ENCODE assay signal across 13 cellular contexts in genomic region chr16:58499092-58499511, GRCh38. TPM values are rescaled to one million over a fixed set of nuclear protein-coding genes. Genes with fewer than 3 reads are reported as not detected.
DNase-seq lines count a peak whose midpoint lies in the region; ATAC-seq and TF ChIP-seq lines count a peak whose summit lies in the region.
"Had no signal": no experiment of that assay in that cellular context is flagged by ENCODE, and none has a peak within 500 bp of the region (broad histone marks: within the 10 kb centered on the region; RNA-seq: fewer than 3 reads in every experiment).

No MANE protein-coding gene starts in this region.

- H3K36me3 ChIP-seq in RWPE2 (ENCODE audit: low read depth), result no peaks in the 10 kb centered on the region
- H3K36me3 ChIP-seq: Peyer's patch had no signal

- H3K27ac Mint-ChIP-seq in H9 (no peak overlapping the region), glutamatergic neuron (ENCODE audit: unreplicated experiment) (peak overlapping the region; percentile 94)
- no peak overlapping the region for H3K27ac Mint-ChIP-seq in natural killer cell treated with Interleukin-12 subunit alpha and Interleukin-12 subunit beta and Interleukin-15 and Interleukin-18, amount 100 ng/mL, for 72 hours
- H3K27ac Mint-ChIP-seq: CD8-positive, alpha-beta T cell had no signal

- TF ChIP-seq POLR2A in lower leg skin (IDR thresholded peaks at IDR 0.05), result no peak

- no peaks in the 10 kb centered on the region for H4K20me1 ChIP-seq in H9 (ENCODE audit: control insufficient read depth, insufficient read depth, insufficient read length)

- no peak overlapping the region for H3K18ac ChIP-seq in H9 (ENCODE audit: insufficient read length, low read depth, low read length)

- H3K27ac ChIP-seq in H9 (ENCODE audit: insufficient read length, low read depth, low read length) (no peak overlapping the region), RWPE2 (ENCODE audit: poor library complexity, severe bottlenecking) (no peak overlapping the region)
- H3K27ac ChIP-seq: Peyer's patch had no signal

- no peak overlapping the region for H2BK15ac ChIP-seq in H9 (ENCODE audit: low read depth, low read length)

- H3K4me1 Mint-ChIP-seq in H9 (peaks cover 18 to 40% of the 10 kb centered on the region in 2 experiments), glutamatergic neuron (ENCODE audit: low read depth, unreplicated experiment) (peaks cover 26% of the 10 kb centered on the region)
- peaks cover 0 to 13% of the 10 kb centered on the region in 2 donors for H3K4me1 Mint-ChIP-seq in natural killer cell treated with Interleukin-12 subunit alpha and Interleukin-12 subunit beta and Interleukin-15 and Interleukin-18, amount 100 ng/mL, for 72 hours (ENCODE audit: low read depth in 2 of 2)

- TF ChIP-seq CTCF in H9 (conservative IDR thresholded peaks at IDR 0.05), result no peak
- no peak for TF ChIP-seq CTCF in RWPE2 (IDR thresholded peaks at IDR 0.05; ENCODE audit: poor library complexity, severe bottlenecking)
- no peak for TF ChIP-seq CTCF in glutamatergic neuron (IDR thresholded peaks at IDR 0.05; ENCODE audit: partially characterized antibody, unreplicated experiment)
- no peak for TF ChIP-seq CTCF in lower leg skin (IDR thresholded peaks at IDR 0.05)

- no peak overlapping the region for H2AFZ ChIP-seq in H9 (ENCODE audit: low read length)

- H3K23ac ChIP-seq in H9 (ENCODE audit: insufficient read length, low read depth, low read length), result no peak overlapping the region

- no peak overlapping the region for H2BK12ac ChIP-seq in H9 (ENCODE audit: insufficient read length, low read depth, low read length)

- H3K4me3 ChIP-seq in RWPE2 (ENCODE audit: severe bottlenecking), result no peak overlapping the region
- H3K4me3 ChIP-seq in lower leg skin (ENCODE audit: low read depth, poor library complexity, severe bottlenecking), result no peak overlapping the region

- H2BK20ac ChIP-seq in H9 (ENCODE audit: low read depth, low read length, poor library complexity, severe bottlenecking), result no peak overlapping the region

- no peak overlapping the region for H3K14ac ChIP-seq in H9 (ENCODE audit: insufficient read depth, low read length)

- DNase-seq in H9 (peak; percentile 24), RWPE2 (ENCODE audit: low spot score) (peak; percentile 46), glutamatergic neuron (no peak), posterior vena cava (ENCODE audit: low spot score) (peak; percentile 66), lower leg skin (ENCODE audit: low spot score in 2 of 2) (no peak), NCI-H187 treated with DMSO at 0.1 percent for 48 hours (lab: John Stamatoyannopoulos, UW) (no peak), HuH-7.5 (ENCODE audit: low spot score) (no peak)
- DNase-seq in natural killer cell treated with Interleukin-12 subunit alpha and Interleukin-12 subunit beta and Interleukin-15 and Interleukin-18, amount 100 ng/mL, for 72 hours (ENCODE audit: low spot score), result no peak
- DNase-seq: GF-D8, KG1, Peyer's patch had no signal

- H3K9ac ChIP-seq in H9 (ENCODE audit: extremely low read depth, insufficient read length, low read length), result no peak overlapping the region

- H3K79me2 ChIP-seq in H9 (ENCODE audit: insufficient read depth, low read length), result no peaks in the 10 kb centered on the region

- H3K4me2 ChIP-seq in H9 (ENCODE audit: insufficient read depth, insufficient read length, low read length), result no peak overlapping the region

- H3K27me3 Mint-ChIP-seq in H9 (ENCODE audit: low read depth) (peaks cover 41% of the 10 kb centered on the region), glutamatergic neuron (ENCODE audit: unreplicated experiment) (peaks cover 15% of the 10 kb centered on the region)
- peaks cover 0 to 6% of the 10 kb centered on the region in 2 donors for H3K27me3 Mint-ChIP-seq in natural killer cell treated with Interleukin-12 subunit alpha and Interleukin-12 subunit beta and Interleukin-15 and Interleukin-18, amount 100 ng/mL, for 72 hours

- no peak overlapping the region for H4K5ac ChIP-seq in H9 (ENCODE audit: insufficient read length, low read depth, low read length)

- no peak overlapping the region for H3T11ph ChIP-seq in H9 (ENCODE audit: low read length)

- H3K23me2 ChIP-seq in H9 (ENCODE audit: insufficient read length, low read depth, low read length, poor library complexity, severe bottlenecking), result peaks cover 20% of the 10 kb centered on the region

- H3K9me3 Mint-ChIP-seq in H9 (no peaks in the 10 kb centered on the region; a peak in 1 of 5 replicates), glutamatergic neuron (ENCODE audit: unreplicated experiment) (peaks cover 22% of the 10 kb centered on the region)
- H3K9me3 Mint-ChIP-seq in natural killer cell treated with Interleukin-12 subunit alpha and Interleukin-12 subunit beta and Interleukin-15 and Interleukin-18, amount 100 ng/mL, for 72 hours, result no peaks in the 10 kb centered on the region
- H3K9me3 Mint-ChIP-seq: CD8-positive, alpha-beta T cell had no signal

- H3K79me1 ChIP-seq in H9 (ENCODE audit: insufficient read depth, low read depth, low read length, poor library complexity, severe bottlenecking), result no peaks in the 10 kb centered on the region

- H3K4me3 Mint-ChIP-seq in H9 (peak overlapping the region in 1 of 2 experiments; percentile 29; a peak in 2 of 5 replicates), glutamatergic neuron (ENCODE audit: unreplicated experiment) (no peak overlapping the region)
- H3K4me3 Mint-ChIP-seq in natural killer cell treated with Interleukin-12 subunit alpha and Interleukin-12 subunit beta and Interleukin-15 and Interleukin-18, amount 100 ng/mL, for 72 hours, result no peak overlapping the region
- H3K4me3 Mint-ChIP-seq: CD8-positive, alpha-beta T cell had no signal

- no peak overlapping the region for H2BK5ac ChIP-seq in H9 (ENCODE audit: insufficient read length, low read length)

- no peak for ATAC-seq in RWPE2 (ENCODE audit: low read depth)
- no peak for ATAC-seq in natural killer cell treated with Interleukin-12 subunit alpha and Interleukin-12 subunit beta and Interleukin-15 and Interleukin-18, amount 100 ng/mL, for 72 hours

- WGBS in H9 (ENCODE audit: extremely low coverage, insufficient read length, low lambda C conversion rate), result no CpG with 5 or more reads among the region's 10 CpGs
- 88 to 93% methylated on average over 8 to 9 of the region's 10 CpGs for WGBS in lower leg skin, 2 donors

- H3K27me3 ChIP-seq in H9 (ENCODE audit: insufficient read depth, low read length), result no peaks in the 10 kb centered on the region
- H3K27me3 ChIP-seq in RWPE2 (ENCODE audit: insufficient read depth, poor library complexity, severe bottlenecking), result no peaks in the 10 kb centered on the region

- no peak overlapping the region for H4K8ac ChIP-seq in H9 (replicated peaks; ENCODE audit: insufficient read length, low read depth, low read length)

- H3K4ac ChIP-seq in H9 (ENCODE audit: low read depth, low read length), result no peak overlapping the region

- no peaks in the 10 kb centered on the region for H3K9me3 ChIP-seq in H9 (ENCODE audit: control insufficient read depth, low read depth, low read length)
- H3K9me3 ChIP-seq in RWPE2 (ENCODE audit: severe bottlenecking), result no peaks in the 10 kb centered on the region
- H3K9me3 ChIP-seq: Peyer's patch had no signal

- no peak overlapping the region for H2BK120ac ChIP-seq in H9 (ENCODE audit: low read depth, low read length, poor library complexity, severe bottlenecking)

- H3K4me1 ChIP-seq in H9 (ENCODE audit: insufficient read depth, low read length) (peaks cover 3% of the 10 kb centered on the region; the same call in 1 of the 2 replicates), RWPE2 (ENCODE audit: insufficient read depth, poor library complexity, severe bottlenecking) (no peaks in the 10 kb centered on the region)

- H3K36me3 Mint-ChIP-seq in H9 (ENCODE audit: insufficient read depth in 1 of 3, low read depth in 3 of 3) (no peaks in the 10 kb centered on the region), glutamatergic neuron (ENCODE audit: unreplicated experiment) (no peaks in the 10 kb centered on the region)
- H3K36me3 Mint-ChIP-seq in natural killer cell treated with Interleukin-12 subunit alpha and Interleukin-12 subunit beta and Interleukin-15 and Interleukin-18, amount 100 ng/mL, for 72 hours, result no peaks in the 10 kb centered on the region
- H3K36me3 Mint-ChIP-seq: CD8-positive, alpha-beta T cell had no signal

- H3K56ac ChIP-seq in H9 (ENCODE audit: insufficient read length, low read depth, low read length), result no peak overlapping the region

- H4K91ac ChIP-seq in H9 (ENCODE audit: insufficient read length, low read depth, low read length), result no peak overlapping the region

- intact Hi-C loops in posterior vena cava (cut with DNase I), result loop anchor here in 1 of 2 donors (5.0 kb wide), 1 partner anchor 253 kb away; no protein-coding TSS in a partner anchor
- intact Hi-C loops in lower leg skin (cut with DNase I; ENCODE audit: low total_unique reads), result no loop called here

- no peak overlapping the region for H2AK5ac ChIP-seq in H9 (ENCODE audit: insufficient read length, low read length)

RNA-seq across cellular contexts. Expression of gene NDRG4, which starts 0.8 kb away (rescaled TPM):
- 17.0 and 18.6 TPM in 2 replicates for total RNA-seq in H9 (2021)
- total RNA-seq in glutamatergic neuron (ENCODE audit: unreplicated experiment), result 677 TPM
- 1 to 10 TPM; 5.8 to 8.6 TPM for total RNA-seq in posterior vena cava
- total RNA-seq in lower leg skin, result 10 to 100 TPM; 29.7 to 97.2 (median 64.0) TPM
- total RNA-seq in natural killer cell treated with Interleukin-12 subunit alpha and Interleukin-12 subunit beta and Interleukin-15 and Interleukin-18, amount 100 ng/mL, for 72 hours, result under 1 TPM; 0.14 to 0.47 TPM
- total RNA-seq: CD8-positive, alpha-beta T cell; MCF 10A had no signal

RNA-seq across cellular contexts. Expression of gene SETD6, which starts 16.2 kb away (rescaled TPM):
- 55.6 and 56.2 TPM in 2 replicates for total RNA-seq in H9 (2021)
- 25.9 TPM for total RNA-seq in glutamatergic neuron (ENCODE audit: unreplicated experiment)
- total RNA-seq in posterior vena cava, result 10 to 100 TPM in 1 of 2 donors, 1 to 10 TPM in 1; 9.9 to 13.5 TPM
- 10 to 100 TPM; 32.8 to 74.2 (median 52.9) TPM for total RNA-seq in lower leg skin
- total RNA-seq in natural killer cell treated with Interleukin-12 subunit alpha and Interleukin-12 subunit beta and Interleukin-15 and Interleukin-18, amount 100 ng/mL, for 72 hours, result 10 to 100 TPM; 16.4 to 29.1 TPM

Comparison
In these comparisons a context has a peak if more than half of its experiments do, and no peak if none do; other contexts are left out.
1. DNase-seq: peak in H9 (single experiment), RWPE2 (single experiment) and posterior vena cava (single experiment); none in glutamatergic neuron (single experiment), lower leg skin (0 of 2), natural killer cell treated with Interleukin-12 subunit alpha and Interleukin-12 subunit beta and Interleukin-15 and Interleukin-18, amount 100 ng/mL, for 72 hours (single experiment), NCI-H187 treated with DMSO at 0.1 percent for 48 hours (single experiment) and HuH-7.5 (single experiment).